1 cellular context compared by ENCODE assay signal in the genomic region with DNA sequence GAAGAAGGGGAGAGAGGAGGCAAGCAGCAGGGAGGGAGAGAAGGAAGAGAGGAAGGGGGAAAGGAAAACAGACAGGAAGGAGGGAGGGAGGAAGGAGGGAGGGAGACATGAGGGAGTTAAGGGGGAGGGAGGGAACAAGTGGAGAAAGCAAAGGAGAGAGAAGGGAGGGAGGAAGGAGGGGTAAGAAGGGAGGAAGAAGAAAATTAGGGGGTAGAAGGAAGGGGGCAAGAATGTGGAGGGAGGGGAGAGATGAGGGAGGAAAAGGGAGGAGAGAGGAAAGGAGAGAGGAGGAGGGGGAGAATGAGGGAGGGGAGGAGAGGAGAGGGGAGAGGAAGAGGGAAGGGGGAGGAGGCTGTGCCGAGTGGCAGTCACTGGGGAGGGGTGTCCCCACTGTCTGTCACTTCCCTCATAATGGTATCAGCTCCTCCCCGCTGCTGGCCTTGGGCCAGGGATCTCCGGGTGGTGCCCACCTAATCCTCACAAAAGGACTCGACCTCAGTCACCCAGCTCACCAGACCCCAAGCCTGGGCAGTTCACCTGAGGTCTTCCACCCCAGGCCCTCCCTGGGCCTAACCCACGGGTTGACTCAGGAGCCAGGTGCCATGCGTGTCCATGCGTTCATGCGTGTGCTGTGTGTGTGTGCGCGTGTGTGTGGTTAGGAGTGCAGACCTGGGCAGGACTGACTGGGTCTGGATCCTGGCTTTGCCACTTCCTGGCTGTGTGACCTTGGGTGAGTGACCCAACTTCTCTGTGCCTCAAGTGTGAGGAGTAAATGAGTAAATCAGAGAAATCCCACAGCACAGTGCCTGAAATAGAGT.
A peak's percentile ranks its signal among the peaks of the same experiment; 100 is the strongest.
TF ChIP-seq lines count a peak whose summit lies in the region.

No MANE protein-coding gene starts in this region.

TF ChIP-seq in H1, 55 proteins besides CTCF, POLR2A, EP300 and RAD21:
- no peak for TF ChIP-seq TBP (IDR thresholded peaks at IDR 0.05; ENCODE audit: low read depth, low read length)
- TF ChIP-seq, protein P1, sequence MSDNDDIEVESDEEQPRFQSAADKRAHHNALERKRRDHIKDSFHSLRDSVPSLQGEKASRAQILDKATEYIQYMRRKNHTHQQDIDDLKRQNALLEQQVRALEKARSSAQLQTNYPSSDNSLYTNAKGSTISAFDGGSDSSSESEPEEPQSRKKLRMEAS (IDR thresholded peaks at IDR 0.05), result 0 out of 2 replicates have a peak, but pooled peaks have one; percentile 12
- no peak for TF ChIP-seq JUND (IDR thresholded peaks at IDR 0.05; ENCODE audit: low read length)
- peak; percentile 92 for TF ChIP-seq KDM1A (IDR thresholded peaks at IDR 0.05; ENCODE audit: borderline replicate concordance, low read length)
- TF ChIP-seq EGR1 (IDR thresholded peaks at IDR 0.05; ENCODE audit: borderline replicate concordance, low read depth, low read length), result peak; percentile 46; the same call in 1 of the 2 replicates
- peak; percentile 48 for TF ChIP-seq CTBP2 (IDR thresholded peaks at IDR 0.05; ENCODE audit: borderline replicate concordance, insufficient read depth, insufficient read length, low read length)
